17 cellular contexts compared by ENCODE assay signal in the genomic region with DNA sequence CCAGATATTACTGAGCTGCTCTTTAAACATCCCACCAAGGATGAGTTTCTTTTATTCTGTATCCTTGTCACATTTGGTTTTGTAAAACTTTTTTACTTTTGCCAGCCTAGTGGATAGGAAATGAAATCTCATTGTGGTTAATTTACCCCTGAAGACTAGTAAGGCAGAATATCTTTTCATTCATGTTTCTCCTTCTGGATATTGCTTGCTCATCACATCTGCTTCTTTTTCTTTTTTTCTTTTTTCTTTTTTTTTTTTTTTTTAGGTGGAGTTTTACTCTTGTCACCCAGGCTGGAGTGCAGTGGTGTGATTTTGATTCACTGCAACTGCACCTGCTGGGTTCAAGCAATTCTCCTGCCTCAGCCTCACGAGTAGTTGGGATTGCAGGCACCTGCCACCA. TPM values are rescaled to one million over a fixed set of nuclear protein-coding genes. Genes with fewer than 3 reads are reported as not detected.
DNase-seq lines count a peak whose midpoint lies in the region; ATAC-seq and TF ChIP-seq lines count a peak whose summit lies in the region.
"Had no signal": no experiment of that assay in that cellular context is flagged by ENCODE, and none has a peak within 500 bp of the region (broad histone marks: within the 10 kb centered on the region; RNA-seq: fewer than 3 reads in every experiment).

No MANE protein-coding gene starts in this region.

- H3K4me2 ChIP-seq in Karpas-422 (ENCODE audit: low read depth, low read length, poor library complexity, severe bottlenecking), result no peak overlapping the region
- H3K4me2 ChIP-seq: BLaER1, KMS-11 had no signal

- DNase-seq in CD8-positive, alpha-beta T cell, result no peak
- no peak for DNase-seq in Karpas-422
- no peak for DNase-seq in activated B cell treated with CpG ODN at 0.5 μM for 24 hours
- no peak for DNase-seq in naive B cell
- no peak for DNase-seq in effector memory CD8-positive, alpha-beta T cell
- DNase-seq in GM03348 (ENCODE audit: low spot score), result no peak
- no peak for DNase-seq in CD4-positive, alpha-beta memory T cell
- DNase-seq: DMS153, DMS79 treated with DMSO at 0.1 percent for 48 hours, EL, GM23248, IMR-90 had no signal

- no peak overlapping the region for H3K4me3 ChIP-seq in CD8-positive, alpha-beta T cell (ENCODE audit: low read depth, low read length)
- H3K4me3 ChIP-seq in Karpas-422 (ENCODE audit: low read length), result no peak overlapping the region
- no peak overlapping the region for H3K4me3 ChIP-seq in CD4-positive, alpha-beta memory T cell (ENCODE audit: low read length in 2 of 2)
- H3K4me3 ChIP-seq: BLaER1, GM23248 had no signal

- peak overlapping the region; percentile 11 for H3K27ac Mint-ChIP-seq in CD8-positive, alpha-beta T cell
- H3K27ac Mint-ChIP-seq in activated B cell treated with CpG ODN at 0.5 μM for 24 hours (peak overlapping the region; percentile 67), naive B cell (peak overlapping the region in 5 of 6 donors; percentile 56 to 87 (median 73))
- no peak overlapping the region for H3K27ac Mint-ChIP-seq in effector memory CD8-positive, alpha-beta T cell
- H3K27ac Mint-ChIP-seq in CD4-positive, alpha-beta memory T cell, result no peak overlapping the region

- no peak for TF ChIP-seq CTCF in CD8-positive, alpha-beta T cell (IDR thresholded peaks at IDR 0.05)
- TF ChIP-seq CTCF in activated B cell treated with CpG ODN at 0.5 μM for 24 hours (IDR thresholded peaks at IDR 0.05), result no peak

- peaks cover 4% of the 10 kb centered on the region for H3K4me1 Mint-ChIP-seq in CD8-positive, alpha-beta T cell (ENCODE audit: low read depth)
- H3K4me1 Mint-ChIP-seq in activated B cell treated with CpG ODN at 0.5 μM for 24 hours, result peaks cover 80% of the 10 kb centered on the region
- H3K4me1 Mint-ChIP-seq in naive B cell, result peaks cover 66 to 97% (median 86%) of the 10 kb centered on the region in 3 donors
- peaks cover 9 to 14% of the 10 kb centered on the region in 2 donors for H3K4me1 Mint-ChIP-seq in effector memory CD8-positive, alpha-beta T cell (ENCODE audit: low read depth in 2 of 2)
- H3K4me1 Mint-ChIP-seq in CD4-positive, alpha-beta memory T cell, result peaks cover 1 to 9% (median 5%) of the 10 kb centered on the region in 4 donors

- no peak overlapping the region for H3K27ac ChIP-seq in CD8-positive, alpha-beta T cell (ENCODE audit: low read depth, low read length)
- H3K27ac ChIP-seq in Karpas-422 (ENCODE audit: low read length), result peak overlapping the region; percentile 64
- no peak overlapping the region for H3K27ac ChIP-seq in CD4-positive, alpha-beta memory T cell (ENCODE audit: low read depth, low read length)
- H3K27ac ChIP-seq: BLaER1, GM23248, KMS-11 had no signal

- no peaks in the 10 kb centered on the region for H3K27me3 Mint-ChIP-seq in CD8-positive, alpha-beta T cell (ENCODE audit: low read depth)
- H3K27me3 Mint-ChIP-seq in activated B cell treated with CpG ODN at 0.5 μM for 24 hours (no peaks in the 10 kb centered on the region), naive B cell (no peaks in the 10 kb centered on the region)
- H3K27me3 Mint-ChIP-seq in effector memory CD8-positive, alpha-beta T cell, result no peaks in the 10 kb centered on the region
- no peaks in the 10 kb centered on the region for H3K27me3 Mint-ChIP-seq in CD4-positive, alpha-beta memory T cell

- no peaks in the 10 kb centered on the region for H3K9me2 ChIP-seq in Karpas-422 (replicated peaks; ENCODE audit: insufficient read depth, low read length)

- H3K9ac ChIP-seq in Karpas-422 (ENCODE audit: low read length), result no peak overlapping the region
- H3K9ac ChIP-seq: BLaER1, GM23248, KMS-11 had no signal

- H3K9me3 ChIP-seq in CD8-positive, alpha-beta T cell (ENCODE audit: low read length), result no peaks in the 10 kb centered on the region
- H3K9me3 ChIP-seq in Karpas-422 (ENCODE audit: low read length), result peaks cover 22% of the 10 kb centered on the region
- no peaks in the 10 kb centered on the region for H3K9me3 ChIP-seq in CD4-positive, alpha-beta memory T cell (ENCODE audit: control insufficient read depth in 1 of 2, low read length in 2 of 2)

- H4K20me1 ChIP-seq in Karpas-422 (ENCODE audit: insufficient read depth, low read depth, low read length), result no peaks in the 10 kb centered on the region

- intact Hi-C loops in CD8-positive, alpha-beta T cell (cut with DNase I, micrococcal nuclease), result no loop called here
- intact Hi-C loops in activated B cell treated with CpG ODN at 0.5 μM for 24 hours (cut with micrococcal nuclease), result no loop called here
- intact Hi-C loops in CD4-positive, alpha-beta memory T cell (cut with micrococcal nuclease), result no loop called here

- H3K36me3 ChIP-seq in CD8-positive, alpha-beta T cell (ENCODE audit: insufficient read depth, low read length), result no peaks in the 10 kb centered on the region
- H3K36me3 ChIP-seq in Karpas-422 (ENCODE audit: insufficient read depth, low read length), result peaks cover 52% of the 10 kb centered on the region
- no peaks in the 10 kb centered on the region for H3K36me3 ChIP-seq in CD4-positive, alpha-beta memory T cell (ENCODE audit: insufficient read depth, low read length)

- H3K4me1 ChIP-seq in CD8-positive, alpha-beta T cell (ENCODE audit: insufficient read depth, low read length), result no peaks in the 10 kb centered on the region
- peaks cover 20% of the 10 kb centered on the region for H3K4me1 ChIP-seq in Karpas-422 (ENCODE audit: low read length)
- no peaks in the 10 kb centered on the region for H3K4me1 ChIP-seq in CD4-positive, alpha-beta memory T cell (ENCODE audit: insufficient read depth, low read length)

- no peak for ATAC-seq in CD8-positive, alpha-beta T cell
- no peak for ATAC-seq in activated B cell treated with CpG ODN at 0.5 μM for 24 hours (ENCODE audit: low read depth)
- ATAC-seq in naive B cell (ENCODE audit: low read depth in 2 of 2), result no peak
- no peak for ATAC-seq in effector memory CD8-positive, alpha-beta T cell (replicated peaks)
- no peak for ATAC-seq in HG03432 (IDR thresholded peaks at IDR 0.05; ENCODE audit: unreplicated experiment)
- ATAC-seq: HCT116 had no signal

- peaks cover 49% of the 10 kb centered on the region for H3K36me3 Mint-ChIP-seq in CD8-positive, alpha-beta T cell
- H3K36me3 Mint-ChIP-seq in activated B cell treated with CpG ODN at 0.5 μM for 24 hours (ENCODE audit: low read depth) (peaks cover 57% of the 10 kb centered on the region), naive B cell (peaks cover 21 to 30% of the 10 kb centered on the region in 2 donors)
- H3K36me3 Mint-ChIP-seq in effector memory CD8-positive, alpha-beta T cell (ENCODE audit: insufficient read depth), result no peaks in the 10 kb centered on the region
- H3K36me3 Mint-ChIP-seq in CD4-positive, alpha-beta memory T cell, result peaks cover 7 to 45% of the 10 kb centered on the region in 2 donors

- POLR2A ChIA-PET in CD8-positive, alpha-beta T cell (lab: Charles Lee), result no interaction called here
- POLR2A ChIA-PET in activated B cell treated with CpG ODN at 0.5 μM for 24 hours (lab: Charles Lee), result interaction anchor here (0.7 to 2.8 kb wide), 3 partner anchors 10 to 1977 kb away, joined by 4 to 17 read pairs (median 5); no protein-coding TSS in a partner anchor
- POLR2A ChIA-PET in CD4-positive, alpha-beta memory T cell (lab: Charles Lee; ENCODE audit: partially characterized antibody), result no interaction called here

- H3K4me3 Mint-ChIP-seq in CD8-positive, alpha-beta T cell, result no peak overlapping the region
- H3K4me3 Mint-ChIP-seq in activated B cell treated with CpG ODN at 0.5 μM for 24 hours (no peak overlapping the region), naive B cell (peak overlapping the region in 5 of 8 donors; percentile 2 to 64 (median 53))
- H3K4me3 Mint-ChIP-seq in effector memory CD8-positive, alpha-beta T cell, result no peak overlapping the region
- no peak overlapping the region for H3K4me3 Mint-ChIP-seq in CD4-positive, alpha-beta memory T cell

- CTCF ChIA-PET in CD8-positive, alpha-beta T cell (lab: Charles Lee), result interaction anchor here (1.1 kb wide), 1 partner anchor 36 kb away, joined by 3 read pairs; no protein-coding TSS in a partner anchor
- CTCF ChIA-PET in activated B cell treated with CpG ODN at 0.5 μM for 24 hours (lab: Charles Lee), result interaction anchor here (1.2 to 1.5 kb wide), 2 partner anchors 10 to 12 kb away, joined by 3 to 6 read pairs; no protein-coding TSS in a partner anchor
- CTCF ChIA-PET in CD4-positive, alpha-beta memory T cell (lab: Charles Lee; ENCODE audit: partially characterized antibody), result interaction anchor here (1.4 kb wide), 1 partner anchor 36 kb away, joined by 3 read pairs; no protein-coding TSS in a partner anchor

- H3K27me3 ChIP-seq in CD8-positive, alpha-beta T cell (ENCODE audit: insufficient read depth, low read length), result no peaks in the 10 kb centered on the region
- no peaks in the 10 kb centered on the region for H3K27me3 ChIP-seq in Karpas-422 (ENCODE audit: low read length)
- H3K27me3 ChIP-seq in CD4-positive, alpha-beta memory T cell (ENCODE audit: insufficient read depth, low read length), result no peaks in the 10 kb centered on the region
- H3K27me3 ChIP-seq: BLaER1 had no signal

- no peak overlapping the region for H2AFZ ChIP-seq in Karpas-422 (ENCODE audit: low read length)
- H2AFZ ChIP-seq: GM23248 had no signal

- peaks cover 11% of the 10 kb centered on the region for H3K9me3 Mint-ChIP-seq in CD8-positive, alpha-beta T cell
- H3K9me3 Mint-ChIP-seq in activated B cell treated with CpG ODN at 0.5 μM for 24 hours (peaks cover 3% of the 10 kb centered on the region), naive B cell (peaks cover 0 to 8% (median 4%) of the 10 kb centered on the region in 7 donors)
- H3K9me3 Mint-ChIP-seq in effector memory CD8-positive, alpha-beta T cell, result no peaks in the 10 kb centered on the region
- H3K9me3 Mint-ChIP-seq in CD4-positive, alpha-beta memory T cell, result peaks cover 0 to 17% (median 9%) of the 10 kb centered on the region in 8 donors

- H3K79me2 ChIP-seq in Karpas-422 (ENCODE audit: low read length), result peaks cover 98% of the 10 kb centered on the region

RNA-seq across cellular contexts. Expression of a gene that starts 31.4 kb away (rescaled TPM):
- total RNA-seq in CD8-positive, alpha-beta T cell, result 10 to 100 TPM; 13.5 to 14.6 TPM
- total RNA-seq in Karpas-422 (2014; rRNA removed; shearing (Covaris generic); ENCODE audit: low replicate concordance), result 68.6 and 88.1 TPM in 2 replicates
- 120 and 145 TPM in 2 replicates for total RNA-seq in activated B cell treated with CpG ODN at 0.5 μM for 24 hours
- 10 to 100 TPM in 5 of 6 donors, 1 to 10 TPM in 1; 9.2 to 43.0 (median 19.5) TPM for polyA plus RNA-seq in naive B cell (ENCODE audit: low read depth in 6 of 6)
- 10 to 100 TPM; 31.8 to 35.0 TPM for total RNA-seq in CD4-positive, alpha-beta memory T cell
- 1 to 10 TPM in 1 of 2 donors, under 1 TPM in 1; 0.39 to 3.8 TPM for polyA plus RNA-seq in CD4-positive, alpha-beta memory T cell

RNA-seq across cellular contexts. Expression of a gene that starts 32.0 kb away (rescaled TPM):
- not detected for total RNA-seq in CD8-positive, alpha-beta T cell
- not detected in 2 replicates for total RNA-seq in Karpas-422 (2014; rRNA removed; shearing (Covaris generic); ENCODE audit: low replicate concordance)
- not detected in 2 replicates for total RNA-seq in activated B cell treated with CpG ODN at 0.5 μM for 24 hours
- under 1 TPM in 1 of 6 donors, not detected in 5; 0.03 TPM for polyA plus RNA-seq in naive B cell (ENCODE audit: low read depth in 6 of 6)
- total RNA-seq in CD4-positive, alpha-beta memory T cell, result not detected
- not detected for polyA plus RNA-seq in CD4-positive, alpha-beta memory T cell
- total RNA-seq: A673, GM23248, IMR-90 had no signal
- polyA plus RNA-seq: GM23248, IMR-90 had no signal

Comparison
In these comparisons a context has a peak if more than half of its experiments do, and no peak if none do; other contexts are left out.
1. H3K27ac Mint-ChIP-seq: peak in CD8-positive, alpha-beta T cell (single experiment), activated B cell treated with CpG ODN at 0.5 μM for 24 hours (single experiment) and naive B cell (5 of 6); none in effector memory CD8-positive, alpha-beta T cell (0 of 2) and CD4-positive, alpha-beta memory T cell (0 of 7).
2. H3K4me3 Mint-ChIP-seq: peak in naive B cell (5 of 8); none in CD8-positive, alpha-beta T cell (single experiment), activated B cell treated with CpG ODN at 0.5 μM for 24 hours (single experiment), effector memory CD8-positive, alpha-beta T cell (0 of 2) and CD4-positive, alpha-beta memory T cell (0 of 8).